2 cellular contexts compared by ENCODE assay signal in the genomic region with DNA sequence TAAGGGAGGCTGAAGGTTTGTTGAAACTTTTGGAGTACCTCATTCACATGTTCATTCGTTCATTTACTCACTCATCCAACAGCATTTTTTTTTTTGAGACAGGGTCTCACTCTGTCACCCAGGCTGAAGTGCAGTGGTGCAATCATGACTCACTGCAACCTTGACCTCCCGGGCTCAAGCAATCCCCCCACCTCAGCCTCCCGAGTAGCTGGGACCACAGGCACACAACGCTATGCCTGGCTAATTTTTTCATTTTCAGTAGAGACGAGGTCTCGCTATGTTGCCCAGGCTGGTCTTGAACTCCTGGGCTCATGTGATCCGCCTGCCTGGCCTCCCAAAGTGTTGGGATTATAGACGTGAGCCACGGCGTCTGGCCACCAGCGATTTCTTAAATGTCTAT. TPM values are rescaled to one million over a fixed set of nuclear protein-coding genes. Genes with fewer than 3 reads are reported as not detected.
"Had no signal": no experiment of that assay in that cellular context is flagged by ENCODE, and none has a peak within 500 bp of the region (broad histone marks: within the 10 kb centered on the region; RNA-seq: fewer than 3 reads in every experiment).

No MANE protein-coding gene starts in this region.

RNA-seq across cellular contexts. Expression of gene WAS, which starts 15.4 kb away (rescaled TPM):
- total RNA-seq: LHCN-M2, SJSA1 had no signal
